8 cellular contexts compared by ENCODE assay signal in the genomic region with DNA sequence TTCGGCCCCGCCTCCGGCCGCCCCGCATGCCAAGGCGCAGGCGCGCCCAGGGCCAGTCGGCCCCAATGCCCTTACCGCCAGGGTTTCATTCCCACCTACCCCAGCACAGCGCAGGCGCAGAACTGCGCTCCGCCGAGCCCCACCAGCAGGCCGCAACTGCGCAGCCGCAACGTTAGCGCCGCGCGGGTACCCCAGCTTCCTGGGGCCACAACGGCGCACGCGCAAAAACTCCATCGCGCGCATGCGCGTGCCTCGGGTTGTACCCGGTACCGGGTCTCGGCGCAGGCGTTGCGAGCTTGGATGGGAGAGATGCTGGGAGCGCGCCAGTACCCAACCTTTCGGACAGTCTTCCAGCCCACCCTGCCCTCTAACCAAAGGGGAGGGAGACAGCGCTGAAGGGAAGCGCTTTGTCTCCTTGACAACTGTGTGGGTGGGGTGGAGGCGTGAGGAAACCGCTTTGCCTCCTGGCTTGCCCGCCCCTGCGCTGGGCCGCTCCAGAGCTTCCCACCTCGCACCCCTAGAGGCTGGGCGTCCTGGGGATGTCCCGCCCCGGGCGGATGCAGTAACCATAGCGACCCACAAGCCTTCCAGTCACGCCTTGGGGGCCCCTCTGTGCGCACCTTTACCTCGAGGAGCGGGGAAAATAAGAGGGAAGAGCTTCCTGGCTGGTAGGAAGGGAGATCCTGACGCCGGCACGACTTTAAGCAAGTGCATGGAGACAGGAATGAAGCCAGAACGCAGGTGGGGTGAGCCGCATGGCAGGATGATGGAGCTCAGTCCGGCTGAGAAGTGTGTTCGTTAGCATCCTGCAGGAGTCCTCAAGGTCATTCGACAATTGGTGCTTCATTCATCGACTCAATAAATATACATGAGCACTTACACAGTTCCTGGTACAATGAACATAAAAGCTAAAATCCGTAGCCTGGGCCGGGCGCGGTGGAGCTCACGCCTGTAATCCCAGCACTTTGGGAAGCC. TPM values are rescaled to one million over a fixed set of nuclear protein-coding genes. Genes with fewer than 3 reads are reported as not detected.
DNase-seq lines count a peak whose midpoint lies in the region; ATAC-seq and TF ChIP-seq lines count a peak whose summit lies in the region.

No MANE protein-coding gene starts in this region.

- no peaks in the 10 kb centered on the region for H3K27me3 ChIP-seq in heart right ventricle
- H3K27me3 ChIP-seq in upper lobe of right lung, result no peaks in the 10 kb centered on the region

- intact Hi-C loops in heart right ventricle (cut with DNase I), result loop anchor here in 1 of 10 donors (1.0 kb wide), 1 partner anchor 17 kb away; the partner anchor contains the start of gene IRF2BP1
- intact Hi-C loops in posterior vena cava (cut with DNase I), result no loop called here
- intact Hi-C loops in upper lobe of right lung (cut with DNase I), result no loop called here

- no peak for TF ChIP-seq CTCF in GM13976 (IDR thresholded peaks at IDR 0.05; ENCODE audit: borderline replicate concordance, control extremely low read depth, extremely low read depth, insufficient read depth, missing control alignments)
- TF ChIP-seq CTCF in heart right ventricle (IDR thresholded peaks at IDR 0.05), result no peak
- no peak for TF ChIP-seq CTCF in upper lobe of right lung (IDR thresholded peaks at IDR 0.05)

- DNase-seq in GM13976 (ENCODE audit: low spot score) (peak; percentile 100), NCI-H1436 treated with DMSO at 0.1 percent for 48 hours (lab: John Stamatoyannopoulos, UW) (peak; percentile 78), T follicular helper cell (ENCODE audit: low read depth) (peak; percentile 99), amniotic epithelial cell (ENCODE audit: low read depth) (peak; percentile 92), heart right ventricle (peak; percentile 97 to 100), posterior vena cava (ENCODE audit: low spot score) (peak; percentile 100), upper lobe of right lung (peak; percentile 100)

- 1 to 2% methylated on average over 73 of the region's 73 CpGs for WGBS in heart right ventricle, 2 donors

- in situ Hi-C loops in GM13976 (cut with MboI; ENCODE audit: low sequenced_read_pairs, unreplicated experiment), result no loop called here

- H3K4me3 ChIP-seq in heart right ventricle, result peak overlapping the region; percentile 58 to 87 (median 78)
- peak overlapping the region; percentile 70 for H3K4me3 ChIP-seq in upper lobe of right lung

- H3K36me3 ChIP-seq in heart right ventricle (peaks cover 0 to 25% (median 4%) of the 10 kb centered on the region in 9 donors), upper lobe of right lung (peaks cover 19% of the 10 kb centered on the region)

- peaks cover 0 to 20% (median 18%) of the 10 kb centered on the region in 9 donors for H3K4me1 ChIP-seq in heart right ventricle
- peaks cover 8% of the 10 kb centered on the region for H3K4me1 ChIP-seq in upper lobe of right lung

- ATAC-seq in HG02852 (IDR thresholded peaks at IDR 0.05; ENCODE audit: unreplicated experiment), result peak; percentile 74
- peak; percentile 95 to 98 (median 96) for ATAC-seq in heart right ventricle
- ATAC-seq in upper lobe of right lung, result peak; percentile 96

- H3K27ac ChIP-seq in heart right ventricle (peak overlapping the region in 9 of 10 donors; percentile 78 to 88 (median 83)), upper lobe of right lung (peak overlapping the region; percentile 60)

- H3K9me3 ChIP-seq in heart right ventricle (no peaks in the 10 kb centered on the region), upper lobe of right lung (no peaks in the 10 kb centered on the region)

RNA-seq across cellular contexts. Expression of gene MYPOP, which starts 0.5 kb away (rescaled TPM):
- total RNA-seq in heart right ventricle (10 to 100 TPM in 6 of 10 donors, 1 to 10 TPM in 4; 8.1 to 17.0 (median 10.3) TPM), posterior vena cava (1 to 10 TPM; 4.3 to 6.1 TPM), upper lobe of right lung (7.9 TPM)
- 1 to 10 TPM; 7.1 to 8.9 TPM for polyA plus RNA-seq in heart right ventricle

RNA-seq across cellular contexts. Expression of gene NANOS2, which starts 11.6 kb away (rescaled TPM):
- total RNA-seq in heart right ventricle (not detected), posterior vena cava (not detected), upper lobe of right lung (not detected)
- not detected for polyA plus RNA-seq in heart right ventricle

RNA-seq across cellular contexts. Expression of gene IRF2BP1, which starts 17.0 kb away (rescaled TPM):
- total RNA-seq in heart right ventricle, result 10 to 100 TPM; 15.9 to 23.0 (median 20.3) TPM
- polyA plus RNA-seq in heart right ventricle, result 10 to 100 TPM in 1 of 2 donors, 1 to 10 TPM in 1; 8.0 to 13.4 TPM
- 10 to 100 TPM; 14.3 to 14.5 TPM for total RNA-seq in posterior vena cava
- 25.0 TPM for total RNA-seq in upper lobe of right lung

RNA-seq across cellular contexts. Expression of gene FOXA3, which starts 38.8 kb away (rescaled TPM):
- total RNA-seq in heart right ventricle (under 1 TPM in 1 of 10 donors, not detected in 9; 0.11 TPM), posterior vena cava (not detected), upper lobe of right lung (1.6 TPM)
- under 1 TPM in 1 of 2 donors, not detected in 1; 0.01 TPM for polyA plus RNA-seq in heart right ventricle

RNA-seq across cellular contexts. Expression of gene SYMPK, which starts 40.0 kb away (rescaled TPM):
- total RNA-seq in heart right ventricle (10 to 100 TPM; 22.4 to 45.0 (median 33.0) TPM), posterior vena cava (10 to 100 TPM; 41.2 to 44.6 TPM), upper lobe of right lung (70.6 TPM)
- 10 to 100 TPM; 30.5 to 75.0 TPM for polyA plus RNA-seq in heart right ventricle

Comparison
In these comparisons a context has a peak if more than half of its experiments do, and no peak if none do; other contexts are left out.
1. Peak in every context shown above with its lines: DNase-seq, ATAC-seq, H3K4me3 ChIP-seq and H3K27ac ChIP-seq.